ENCODE assay signal across 8 cellular contexts in the genomic region with DNA sequence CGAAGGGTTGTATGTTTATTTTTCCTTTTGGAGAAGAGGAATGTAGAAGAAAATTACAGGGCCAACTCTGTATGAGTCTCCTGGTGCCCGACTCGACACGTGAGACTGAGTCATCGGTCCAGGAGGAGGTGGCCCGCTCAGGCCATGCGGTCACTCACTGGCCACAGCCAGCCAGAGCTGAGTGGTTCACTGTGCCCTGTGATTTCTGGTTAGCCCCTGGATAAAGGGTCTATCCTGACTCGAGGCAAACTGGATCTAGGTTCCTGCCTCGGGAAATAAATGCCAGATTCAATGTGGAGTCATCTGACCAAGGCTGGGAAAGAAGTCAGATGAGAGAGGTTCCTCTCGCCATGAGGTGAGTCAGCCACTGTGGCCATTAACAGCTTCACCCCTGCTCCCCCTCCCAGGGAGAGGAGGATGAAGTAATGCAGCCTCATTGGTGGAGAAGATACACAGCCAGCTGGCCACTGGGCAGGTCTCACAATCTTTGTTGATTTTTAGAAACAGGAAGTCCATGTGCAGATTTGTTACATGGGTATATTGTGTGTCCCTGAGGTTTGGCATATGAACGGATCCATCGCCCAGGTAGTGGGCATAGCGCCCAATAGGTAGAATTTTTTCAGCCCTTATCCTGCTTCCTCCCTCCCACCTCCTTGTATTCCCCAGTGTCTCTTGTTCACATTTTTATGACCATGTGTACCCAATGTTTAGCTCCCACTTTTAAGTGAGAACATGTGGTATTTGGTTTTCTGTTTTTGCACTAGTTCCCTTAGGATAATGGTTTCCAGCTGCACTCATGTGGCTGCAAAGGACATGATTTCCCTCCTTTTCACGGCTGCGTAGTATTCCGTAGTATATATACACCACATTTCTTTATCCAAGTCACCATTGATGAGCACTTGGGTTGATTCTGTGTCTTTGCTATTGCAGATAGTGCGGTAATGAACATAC. TPM values are rescaled to one million over a fixed set of nuclear protein-coding genes. Genes with fewer than 3 reads are reported as not detected.
DNase-seq lines count a peak whose midpoint lies in the region; ATAC-seq and TF ChIP-seq lines count a peak whose summit lies in the region.

No MANE protein-coding gene starts in this region.

- H3K27me3 ChIP-seq in MM.1S (replicated peaks; ENCODE audit: insufficient read depth, low read length), result no peaks in the 10 kb centered on the region

- no peak overlapping the region for H3K27ac ChIP-seq in MM.1S (ENCODE audit: low read length)

- H3K9ac ChIP-seq in MM.1S (ENCODE audit: low read length), result no peak overlapping the region

- no peak for TF ChIP-seq CTCF in foreskin fibroblast (IDR thresholded peaks at IDR 0.05; ENCODE audit: low read depth, low read length)
- no peak for TF ChIP-seq CTCF in retinal pigment epithelial cell (conservative IDR thresholded peaks at IDR 0.05; ENCODE audit: low read depth, low read length)
- no peak for TF ChIP-seq CTCF in MM.1S (IDR thresholded peaks at IDR 0.05; ENCODE audit: low read length)

- no peak overlapping the region for H3K4me2 ChIP-seq in MM.1S (ENCODE audit: low read depth, low read length)

- 0 out of 2 replicates have a peak, but pooled peaks cover 8% of the 10 kb centered on the region for H3F3A ChIP-seq in MM.1S (ENCODE audit: insufficient read depth, low read length)

- no peaks in the 10 kb centered on the region; the same call in 1 of the 2 replicates for H3K36me3 ChIP-seq in MM.1S (replicated peaks; ENCODE audit: insufficient read depth, low read length)

- no peaks in the 10 kb centered on the region for H3K9me2 ChIP-seq in MM.1S (replicated peaks; ENCODE audit: insufficient read depth, low read length)

- no peaks in the 10 kb centered on the region for H4K20me1 ChIP-seq in MM.1S (ENCODE audit: insufficient read depth, low read length)

- no peak overlapping the region for H2AFZ ChIP-seq in MM.1S (ENCODE audit: low read length)

- DNase-seq in ELR (ENCODE audit: low read depth), result peak; percentile 99
- peak; percentile 98 for DNase-seq in SK-MEL-5 (ENCODE audit: low read depth, low spot score)
- DNase-seq in foreskin fibroblast, result peak; percentile 97 to 98
- DNase-seq in retinal pigment epithelial cell (ENCODE audit: low read depth), result peak; percentile 90
- no peak for DNase-seq in globus pallidus (ENCODE audit: low spot score)
- DNase-seq in MM.1S, result no peak
- no peak for DNase-seq in activated naive CD4-positive, alpha-beta T cell treated with Interleukin-2 at 50 U/mL for 16 hours

- in situ Hi-C loops in SK-MEL-5 (cut with HindIII; ENCODE audit: low pct_unique_long_range_greater_than_20kb, low sequenced_read_pairs), result no loop called here

- peaks cover 28% of the 10 kb centered on the region for H3K79me2 ChIP-seq in MM.1S (ENCODE audit: low read length)

- H3K4me3 ChIP-seq in foreskin fibroblast (ENCODE audit: low read depth in 1 of 2, low read length in 2 of 2), result no peak overlapping the region
- peak overlapping the region; percentile 2 for H3K4me3 ChIP-seq in retinal pigment epithelial cell (ENCODE audit: low read length)
- no peak overlapping the region for H3K4me3 ChIP-seq in MM.1S (ENCODE audit: low read length)

- no peaks in the 10 kb centered on the region for H3K4me1 ChIP-seq in MM.1S (ENCODE audit: low read length)

- ATAC-seq in GM18873 (IDR thresholded peaks at IDR 0.05; ENCODE audit: low FRiP score, unreplicated experiment), result no peak

- no peaks in the 10 kb centered on the region for H3K9me3 ChIP-seq in MM.1S (replicated peaks; ENCODE audit: insufficient read depth, low read length)

RNA-seq across cellular contexts. Expression of a gene that starts 21.7 kb away (rescaled TPM):
- total RNA-seq in SK-MEL-5 (2014; rRNA removed; shearing (Covaris generic)), result 96.8 and 116 TPM in 2 replicates
- 153 and 199 TPM in 2 replicates for polyA plus RNA-seq in SK-MEL-5 (2015; cell fraction: cytosol; rRNA removed)
- polyA plus RNA-seq in SK-MEL-5 (2015; cell fraction: nucleus; rRNA removed), result 546 and 730 TPM in 2 replicates

RNA-seq across cellular contexts. Expression of a gene that starts 40.7 kb away (rescaled TPM):
- 0.74 and 0.80 TPM in 2 replicates for total RNA-seq in SK-MEL-5 (2014; rRNA removed; shearing (Covaris generic))
- 0.76 and 1.2 TPM in 2 replicates for polyA plus RNA-seq in SK-MEL-5 (2015; cell fraction: cytosol; rRNA removed)
- 0.19 and 0.99 TPM in 2 replicates for polyA plus RNA-seq in SK-MEL-5 (2015; cell fraction: nucleus; rRNA removed)

Comparison
In these comparisons a context has a peak if more than half of its experiments do, and no peak if none do; other contexts are left out.
1. DNase-seq: peak in ELR (single experiment), SK-MEL-5 (single experiment), foreskin fibroblast (2 of 2) and retinal pigment epithelial cell (single experiment); none in globus pallidus (single experiment), MM.1S (single experiment) and activated naive CD4-positive, alpha-beta T cell treated with Interleukin-2 at 50 U/mL for 16 hours (single experiment).